In genomic region chr16:30650369-30651123, GRCh38 we compare ENCODE assay signal across 8 cellular contexts. TPM values are rescaled to one million over a fixed set of nuclear protein-coding genes. Genes with fewer than 3 reads are reported as not detected.
A peak's percentile ranks its signal among the peaks of the same experiment; 100 is the strongest.
DNase-seq lines count a peak whose midpoint lies in the region; ATAC-seq, FAIRE-seq and TF ChIP-seq lines count a peak whose summit lies in the region.

PRR14 (plus strand) TSS chr16:30650960; CDS start chr16:30651646, 686 bp downstream.

- H4K20me1 ChIP-seq in H1 (replicated peaks in 1 of 2; ENCODE audit: control insufficient read depth in 1 of 2, insufficient read depth in 2 of 2, low read length in 2 of 2), result peaks cover 0 to 5% of the 10 kb centered on the region in 2 experiments

- no peaks in the 10 kb centered on the region for H3K27me3 Mint-ChIP-seq in activated CD8-positive, alpha-beta memory T cell treated with anti-CD3 and anti-CD28 coated beads, Interleukin-2, amount 10 ng/mL, durations not matched to agents 7 days and 5 days
- H3K27me3 Mint-ChIP-seq in memory B cell, result no peaks in the 10 kb centered on the region

- no peak within 1 kb of the TSS for H3K14ac ChIP-seq in H1 (ENCODE audit: insufficient read length)

- peak within 1 kb of the TSS; percentile 52 for H4K91ac ChIP-seq in H1 (replicated peaks; ENCODE audit: insufficient read length, low read length)

- H4K8ac ChIP-seq in H1 (ENCODE audit: extremely low read depth, insufficient read depth, low read length), result peak within 1 kb of the TSS; percentile 93; the same call in 1 of the 2 replicates

- no peak for TF ChIP-seq CTCF in H1 (IDR thresholded peaks at IDR 0.05; ENCODE audit: control extremely low read depth in 1 of 3, insufficient read depth in 1 of 3, low read depth in 1 of 3, low read length in 3 of 3)

- 0 out of 2 replicates have a peak within 1 kb of the TSS, but pooled peaks have one; percentile 32 for H2BK20ac ChIP-seq in H1 (ENCODE audit: low read length)

- peak within 1 kb of the TSS; percentile 56 to 85 for H3K4me2 ChIP-seq in H1 (ENCODE audit: insufficient read depth in 1 of 2, low read depth in 2 of 2, low read length in 2 of 2)

- peak within 1 kb of the TSS; percentile 57 for H2AFZ ChIP-seq in H1 (ENCODE audit: low read length)

- peaks cover 24% of the 10 kb centered on the region for H3K36me3 Mint-ChIP-seq in activated CD8-positive, alpha-beta memory T cell treated with anti-CD3 and anti-CD28 coated beads, Interleukin-2, amount 10 ng/mL, durations not matched to agents 7 days and 5 days
- H3K36me3 Mint-ChIP-seq in memory B cell, result peaks cover 10% of the 10 kb centered on the region

- peak within 1 kb of the TSS; percentile 86 for H3K9ac ChIP-seq in NT2/D1 (ENCODE audit: insufficient read length, low read depth)
- H3K9ac ChIP-seq in H1 (replicated peaks in 1 of 4; ENCODE audit: extremely low read depth in 1 of 4, low read depth in 3 of 4, low read length in 3 of 4), result peak within 1 kb of the TSS; percentile 45 to 70 (median 68)

- no peak within 1 kb of the TSS for H2BK12ac ChIP-seq in H1 (ENCODE audit: low read depth, low read length)

- TF ChIP-seq RAD21 in H1 (IDR thresholded peaks at IDR 0.05 in 1 of 2, conservative IDR thresholded peaks at IDR 0.05 in 1 of 2; ENCODE audit: low read depth in 2 of 2, low read length in 2 of 2), result no peak

- DNase-seq in COLO829 (ENCODE audit: low spot score), result peak; percentile 89
- DNase-seq in HUDEP-2 (lab: John Stamatoyannopoulos, UW; ENCODE audit: unreplicated experiment in 76 of 76), result peak in 75 of 76 experiments; percentile 90 to 100 (median 99)
- DNase-seq in NT2/D1 (ENCODE audit: low read depth, low spot score), result peak; percentile 99
- peak; percentile 100 for DNase-seq in activated CD8-positive, alpha-beta memory T cell treated with anti-CD3 and anti-CD28 coated beads, Interleukin-2, amount 10 ng/mL, durations not matched to agents 7 days and 5 days
- peak; percentile 96 to 99 for DNase-seq in H1 (ENCODE audit: low read depth in 1 of 2, low spot score in 2 of 2)
- peak; percentile 92 to 95 for DNase-seq in memory B cell (ENCODE audit: low spot score in 2 of 2)
- peak; percentile 97 for DNase-seq in stimulated activated CD8-positive, alpha-beta memory T cell treated with anti-CD3 and anti-CD28 coated beads, Interleukin-12 subunit alpha, Interleukin-12 subunit beta, amount 100 ng/mL, for 24 hours (ENCODE audit: extremely low read depth)

- H3K4ac ChIP-seq in H1 (replicated peaks; ENCODE audit: insufficient read length, low read depth, low read length), result peak within 1 kb of the TSS; percentile 63

- TF ChIP-seq EP300 in H1 (IDR thresholded peaks at IDR 0.05; ENCODE audit: borderline replicate concordance in 1 of 2, low read depth in 2 of 2, low read length in 2 of 2), result no peak

- H3K18ac ChIP-seq in H1 (ENCODE audit: extremely low read depth, low read length), result peak within 1 kb of the TSS; percentile 68

- H3K79me1 ChIP-seq in H1 (ENCODE audit: low read depth, low read length), result 0 out of 2 replicates have a peak, but pooled peaks cover 2% of the 10 kb centered on the region

- peaks cover 33% of the 10 kb centered on the region for H3K4me1 Mint-ChIP-seq in activated CD8-positive, alpha-beta memory T cell treated with anti-CD3 and anti-CD28 coated beads, Interleukin-2, amount 10 ng/mL, durations not matched to agents 7 days and 5 days
- H3K4me1 Mint-ChIP-seq in memory B cell, result peaks cover 15% of the 10 kb centered on the region

- 12% methylated on average over 36 of the region's 53 CpGs; no CpG with 5 or more reads in 1 of the 2 experiments for WGBS in H1 (ENCODE audit: extremely low coverage in 1 of 2, insufficient coverage in 1 of 2, insufficient read length in 1 of 2, insufficient replicate concordance in 2 of 2, low coverage in 1 of 2, low lambda C conversion rate in 2 of 2, missing lambda C conversion rate in 1 of 2), 2 experiments

- peaks cover 2% of the 10 kb centered on the region; the same call in 1 of the 2 replicates for H3K23me2 ChIP-seq in H1 (ENCODE audit: low read depth, low read length)

- H2BK15ac ChIP-seq in H1 (ENCODE audit: low read length), result no peak within 1 kb of the TSS; the same call in 1 of the 2 replicates

- peak within 1 kb of the TSS; percentile 96 for H3K4me3 Mint-ChIP-seq in activated CD8-positive, alpha-beta memory T cell treated with anti-CD3 and anti-CD28 coated beads, Interleukin-2, amount 10 ng/mL, durations not matched to agents 7 days and 5 days
- peak within 1 kb of the TSS; percentile 97 for H3K4me3 Mint-ChIP-seq in memory B cell

- H3K23ac ChIP-seq in H1 (ENCODE audit: insufficient read length), result no peak within 1 kb of the TSS

- peak within 1 kb of the TSS; percentile 84 for H3K4me3 ChIP-seq in NT2/D1 (ENCODE audit: insufficient read length, low read depth)
- H3K4me3 ChIP-seq in H1 (ENCODE audit: extremely low read depth in 1 of 4, insufficient read depth in 2 of 4, low read depth in 3 of 4, low read length in 4 of 4), result peak within 1 kb of the TSS; percentile 63 to 78 (median 70)

- peak within 1 kb of the TSS; percentile 44 for H2BK5ac ChIP-seq in H1 (ENCODE audit: low read depth, low read length)

- H4K5ac ChIP-seq in H1 (ENCODE audit: insufficient read length, low read depth, low read length), result peak within 1 kb of the TSS; percentile 34

- TF ChIP-seq POLR2A in H1 (IDR thresholded peaks at IDR 0.05; ENCODE audit: control extremely low read depth in 1 of 2, low read depth in 2 of 2, low read length in 2 of 2), result no peak; a peak in 1 of 3 replicates

- ATAC-seq in GM21381 (IDR thresholded peaks at IDR 0.05; ENCODE audit: unreplicated experiment), result peak; percentile 64
- ATAC-seq in activated CD8-positive, alpha-beta memory T cell treated with anti-CD3 and anti-CD28 coated beads, Interleukin-2, amount 10 ng/mL, durations not matched to agents 7 days and 5 days, result peak; percentile 79
- peak; percentile 83 for ATAC-seq in memory B cell (ENCODE audit: low read depth)

- H3K9me3 ChIP-seq in NT2/D1 (ENCODE audit: insufficient read depth, low read length), result no peaks in the 10 kb centered on the region
- H3K9me3 ChIP-seq in H1 (ENCODE audit: insufficient read depth in 2 of 2, low read depth in 1 of 2, low read length in 1 of 2), result no peaks in the 10 kb centered on the region

- peak within 1 kb of the TSS; percentile 58; the same call in 1 of the 2 replicates for H3K27ac ChIP-seq in H1 (ENCODE audit: low read depth, low read length)

- H3K36me3 ChIP-seq in NT2/D1 (ENCODE audit: insufficient read depth, insufficient read length, low read length), result peaks cover 31% of the 10 kb centered on the region
- no peaks in the 10 kb centered on the region for H3K36me3 ChIP-seq in H1 (ENCODE audit: control insufficient read depth in 2 of 4, insufficient read depth in 4 of 4, low read length in 3 of 4)

- POLR2A ChIA-PET in H1 (lab: Charles Lee; ENCODE audit: partially characterized antibody), result interaction anchor here (0.8 to 2.1 kb wide), 9 partner anchors 9 to 98 kb away, joined by 3 to 7 read pairs (median 4); partner anchors contain the start of genes PHKG2 and ZNF764

- H3K56ac ChIP-seq in H1 (replicated peaks; ENCODE audit: insufficient read length, low read depth, low read length), result peak within 1 kb of the TSS; percentile 66

- no peaks in the 10 kb centered on the region for H3K79me2 ChIP-seq in H1 (ENCODE audit: control insufficient read depth in 1 of 2, insufficient read depth in 2 of 2, low read length in 2 of 2)

- peak within 1 kb of the TSS; percentile 51 for H2BK120ac ChIP-seq in H1 (replicated peaks; ENCODE audit: low read depth, low read length)

- CTCF ChIA-PET in activated CD8-positive, alpha-beta memory T cell treated with anti-CD3 and anti-CD28 coated beads, Interleukin-2, amount 10 ng/mL, durations not matched to agents 7 days and 5 days (lab: Charles Lee), result interaction anchor here (0.7 to 2.8 kb wide), 23 partner anchors 9 to 292 kb away, joined by 3 to 27 read pairs (median 5); partner anchors contain the start of genes DCTPP1, FBRS, SRCAP and ZNF688
- CTCF ChIA-PET in H1 (lab: Charles Lee; ENCODE audit: partially characterized antibody), result interaction anchor here (0.6 to 8.2 kb wide), 9 partner anchors 9 to 1709 kb away, joined by 3 to 48 read pairs (median 3); partner anchors contain the start of gene ZNF689

- H3K4me1 ChIP-seq in NT2/D1 (ENCODE audit: insufficient read depth, insufficient read length) (no peaks in the 10 kb centered on the region), H1 (replicated peaks in 1 of 4; ENCODE audit: control insufficient read depth in 3 of 4, insufficient read depth in 4 of 4, low read length in 3 of 4) (peaks cover 0 to 7% (median 0%) of the 10 kb centered on the region in 4 experiments; a peak in 3 of 7 replicates)

- no peak within 1 kb of the TSS for H2AK5ac ChIP-seq in H1 (ENCODE audit: low read depth, low read length)

- H3K27me3 ChIP-seq in NT2/D1 (ENCODE audit: insufficient read depth, insufficient read length) (peaks cover 13% of the 10 kb centered on the region), H1 (replicated peaks in 1 of 4; ENCODE audit: control insufficient read depth in 3 of 4, extremely low read depth in 1 of 4, insufficient read depth in 3 of 4, low read length in 3 of 4) (peaks cover 0 to 13% (median 11%) of the 10 kb centered on the region in 4 experiments; a peak in 6 of 7 replicates)

- peak; percentile 93 for FAIRE-seq in H1 (lab: Jason Lieb, UNC)

- H3K27ac Mint-ChIP-seq in activated CD8-positive, alpha-beta memory T cell treated with anti-CD3 and anti-CD28 coated beads, Interleukin-2, amount 10 ng/mL, durations not matched to agents 7 days and 5 days, result peak within 1 kb of the TSS; percentile 97
- H3K27ac Mint-ChIP-seq in memory B cell, result peak within 1 kb of the TSS; percentile 95

- no peaks in the 10 kb centered on the region for H3K9me3 Mint-ChIP-seq in activated CD8-positive, alpha-beta memory T cell treated with anti-CD3 and anti-CD28 coated beads, Interleukin-2, amount 10 ng/mL, durations not matched to agents 7 days and 5 days (ENCODE audit: low read depth)
- H3K9me3 Mint-ChIP-seq in memory B cell, result no peaks in the 10 kb centered on the region

TF ChIP-seq in H1, 55 proteins besides CTCF, POLR2A, EP300 and RAD21 (continues in another document):
- TF ChIP-seq SRF (IDR thresholded peaks at IDR 0.05; ENCODE audit: low read depth, low read length) (peak; percentile 81), SP1 (IDR thresholded peaks at IDR 0.05; ENCODE audit: low read depth, low read length) (peak; percentile 98), RXRA (IDR thresholded peaks at IDR 0.05; ENCODE audit: insufficient read depth, low read depth, low read length) (no peak), POU5F1 (IDR thresholded peaks at IDR 0.05; ENCODE audit: low read depth, low read length) (no peak)

RNA-seq across cellular contexts. Expression of gene PRR14, which starts in this region (rescaled TPM):
- 100 to 1,000 TPM; 111 to 116 TPM for total RNA-seq in activated CD8-positive, alpha-beta memory T cell treated with anti-CD3 and anti-CD28 coated beads, Interleukin-2, amount 10 ng/mL, durations not matched to agents 7 days and 5 days
- 16.1 and 18.9 TPM in 2 replicates for total RNA-seq in H1 (2021; fragmentation: NEBNext Ultra II Directional; extraction: Animal tissue kit (Norgen Biotek cat#: 25700))
- 3.6 and 8.7 TPM in 2 replicates for polyA plus RNA-seq in H1 (2011; rRNA removed)
- polyA plus RNA-seq in H1 (2011; cell fraction: cytosol; rRNA removed), result 2.8 TPM
- polyA plus RNA-seq in H1 (2011; cell fraction: nucleus; rRNA removed), result 13.6 TPM
- 10.6 to 13.7 TPM (median 12.0 TPM) in 4 replicates for polyA plus RNA-seq in H1 (2012, experiment 1 of 2)
- 11.9 TPM for polyA plus RNA-seq in H1 (2012, experiment 2 of 2)
- polyA plus RNA-seq in H1 (2013, experiment 1 of 2), result 17.6 TPM
- 17.2 TPM for polyA plus RNA-seq in H1 (2013, experiment 2 of 2)
- polyA minus RNA-seq in H1 (2011; rRNA and poly(A)+ RNA removed), result 1.1 and 2.8 TPM in 2 replicates
- polyA minus RNA-seq in H1 (2011; cell fraction: cytosol; rRNA and poly(A)+ RNA removed), result 5.3 TPM
- polyA minus RNA-seq in H1 (2011; cell fraction: nucleus; rRNA and poly(A)+ RNA removed), result 10.0 TPM

Comparison
In these comparisons a context has a peak if more than half of its experiments do, and no peak if none do; other contexts are left out.
1. Peak in every context shown above with its lines: DNase-seq, ATAC-seq, H3K4me3 ChIP-seq and H3K27ac ChIP-seq.